In the genomic region with DNA sequence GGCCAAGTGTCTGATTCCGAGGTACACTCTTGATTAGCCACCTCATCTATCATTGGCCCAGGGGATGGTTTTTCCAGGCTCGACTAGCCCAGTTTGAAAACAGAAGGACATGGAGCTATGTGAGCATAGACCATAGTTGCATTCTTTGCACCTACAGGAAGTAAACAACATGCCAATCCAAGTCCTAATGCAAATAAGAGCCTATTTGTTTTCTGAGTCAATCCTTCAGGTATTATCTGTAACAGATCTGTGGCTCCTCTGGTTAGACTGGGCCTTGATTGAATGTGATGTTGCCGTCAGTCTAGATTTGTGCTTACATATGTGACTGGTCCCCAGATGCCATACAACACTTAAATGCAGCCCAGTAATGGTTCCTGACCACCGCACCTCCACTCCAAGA, we compare ENCODE assay signal across 1 cellular context.
TF ChIP-seq lines count a peak whose summit lies in the region.

No MANE protein-coding gene starts in this region.

TF ChIP-seq in HepG2, 621 proteins besides CTCF, POLR2A, EP300 and RAD21 (continued from another document and continues in another):
- TF ChIP-seq, protein P1, sequence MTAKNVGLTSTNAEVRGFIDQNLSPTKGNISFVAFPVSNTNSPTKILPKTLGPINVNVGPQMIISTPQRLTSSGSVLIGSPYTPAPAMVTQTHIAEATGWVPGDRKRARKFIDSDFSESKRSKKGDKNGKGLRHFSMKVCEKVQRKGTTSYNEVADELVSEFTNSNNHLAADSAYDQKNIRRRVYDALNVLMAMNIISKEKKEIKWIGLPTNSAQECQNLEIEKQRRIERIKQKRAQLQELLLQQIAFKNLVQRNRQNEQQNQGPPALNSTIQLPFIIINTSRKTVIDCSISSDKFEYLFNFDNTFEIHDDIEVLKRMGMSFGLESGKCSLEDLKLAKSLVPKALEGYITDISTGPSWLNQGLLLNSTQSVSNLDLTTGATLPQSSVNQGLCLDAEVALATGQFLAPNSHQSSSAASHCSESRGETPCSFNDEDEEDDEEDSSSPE (CRISPR knock-in tag; IDR thresholded peaks at IDR 0.05): no peak
- TF ChIP-seq FOXC1 (CRISPR knock-in tag; IDR thresholded peaks at IDR 0.05; ENCODE audit: borderline replicate concordance) (no peak), ZNF224 (CRISPR knock-in tag; IDR thresholded peaks at IDR 0.05) (no peak), CENPX (CRISPR knock-in tag; IDR thresholded peaks at IDR 0.05) (no peak), U2AF2 (IDR thresholded peaks at IDR 0.05; ENCODE audit: low read depth, low read length) (no peak), KLF15 (CRISPR knock-in tag; IDR thresholded peaks at IDR 0.05; ENCODE audit: borderline replicate concordance) (no peak), SYNCRIP (IDR thresholded peaks at IDR 0.05; ENCODE audit: insufficient read depth, low read depth, low read length) (no peak), ZBTB7B (CRISPR knock-in tag; IDR thresholded peaks at IDR 0.05) (no peak), GABPA (IDR thresholded peaks at IDR 0.05; ENCODE audit: low read depth, low read length) (no peak), GABPA (CRISPR knock-in tag; IDR thresholded peaks at IDR 0.05; ENCODE audit: low read depth) (peak; percentile 68; the same call in 1 of the 2 replicates), ZMYM4 (CRISPR knock-in tag; IDR thresholded peaks at IDR 0.05) (no peak), ARNTL (CRISPR knock-in tag; IDR thresholded peaks at IDR 0.05) (no peak), CREB1 (IDR thresholded peaks at IDR 0.05) (no peak), CREB1 (CRISPR knock-in tag; IDR thresholded peaks at IDR 0.05) (peak; percentile 20; the same call in 1 of the 2 replicates), ZNF709 (CRISPR knock-in tag; IDR thresholded peaks at IDR 0.05) (no peak), MED8 (CRISPR knock-in tag; IDR thresholded peaks at IDR 0.05; ENCODE audit: insufficient replicate concordance) (no peak), ZNF776 (CRISPR knock-in tag; IDR thresholded peaks at IDR 0.05) (no peak), AKAP8 (CRISPR knock-in tag; IDR thresholded peaks at IDR 0.05) (no peak), CENPT (CRISPR knock-in tag; IDR thresholded peaks at IDR 0.05; ENCODE audit: low read depth) (no peak), ZNF674 (CRISPR knock-in tag; IDR thresholded peaks at IDR 0.05; ENCODE audit: low read depth) (no peak), CC2D1A (CRISPR knock-in tag; IDR thresholded peaks at IDR 0.05) (no peak), RARG (CRISPR knock-in tag; IDR thresholded peaks at IDR 0.05; ENCODE audit: low read depth) (no peak), ZNF737 (CRISPR knock-in tag; IDR thresholded peaks at IDR 0.05; ENCODE audit: borderline replicate concordance) (no peak), ISL2 (CRISPR knock-in tag; IDR thresholded peaks at IDR 0.05) (peak; percentile 63; the same call in 1 of the 2 replicates), RFX3 (CRISPR knock-in tag; IDR thresholded peaks at IDR 0.05) (no peak), WIZ (CRISPR knock-in tag; IDR thresholded peaks at IDR 0.05) (no peak), IRF2 (CRISPR knock-in tag; IDR thresholded peaks at IDR 0.05) (peak; percentile 61), FIP1L1 (IDR thresholded peaks at IDR 0.05; ENCODE audit: borderline replicate concordance, insufficient read depth, low read depth, low read length) (no peak), ZNF703 (CRISPR knock-in tag; IDR thresholded peaks at IDR 0.05; ENCODE audit: borderline replicate concordance) (no peak), PITX1 (CRISPR knock-in tag; IDR thresholded peaks at IDR 0.05) (peak; percentile 42; the same call in 1 of the 2 replicates), ZNF138 (CRISPR knock-in tag; IDR thresholded peaks at IDR 0.05; ENCODE audit: low read depth) (no peak), THYN1 (CRISPR knock-in tag; IDR thresholded peaks at IDR 0.05; ENCODE audit: borderline replicate concordance, low read depth) (no peak), YEATS4 (CRISPR knock-in tag; IDR thresholded peaks at IDR 0.05; ENCODE audit: borderline replicate concordance) (no peak), DPF2 (CRISPR knock-in tag; IDR thresholded peaks at IDR 0.05; ENCODE audit: borderline replicate concordance, low read depth) (peak; percentile 90; the same call in 1 of the 2 replicates), LCORL (IDR thresholded peaks at IDR 0.05) (no peak), LCORL (CRISPR knock-in tag; IDR thresholded peaks at IDR 0.05) (0 out of 2 replicates have a peak, but pooled peaks have one; percentile 34), ZNF7 (CRISPR knock-in tag; IDR thresholded peaks at IDR 0.05) (no peak), HNRNPLL (IDR thresholded peaks at IDR 0.05; ENCODE audit: low read depth, low read length, poor library complexity, severe bottlenecking) (no peak), ZNF607 (CRISPR knock-in tag; IDR thresholded peaks at IDR 0.05; ENCODE audit: borderline replicate concordance) (no peak), BCL6 (CRISPR knock-in tag; IDR thresholded peaks at IDR 0.05) (peak; percentile 84)
- TF ChIP-seq, protein P2, sequence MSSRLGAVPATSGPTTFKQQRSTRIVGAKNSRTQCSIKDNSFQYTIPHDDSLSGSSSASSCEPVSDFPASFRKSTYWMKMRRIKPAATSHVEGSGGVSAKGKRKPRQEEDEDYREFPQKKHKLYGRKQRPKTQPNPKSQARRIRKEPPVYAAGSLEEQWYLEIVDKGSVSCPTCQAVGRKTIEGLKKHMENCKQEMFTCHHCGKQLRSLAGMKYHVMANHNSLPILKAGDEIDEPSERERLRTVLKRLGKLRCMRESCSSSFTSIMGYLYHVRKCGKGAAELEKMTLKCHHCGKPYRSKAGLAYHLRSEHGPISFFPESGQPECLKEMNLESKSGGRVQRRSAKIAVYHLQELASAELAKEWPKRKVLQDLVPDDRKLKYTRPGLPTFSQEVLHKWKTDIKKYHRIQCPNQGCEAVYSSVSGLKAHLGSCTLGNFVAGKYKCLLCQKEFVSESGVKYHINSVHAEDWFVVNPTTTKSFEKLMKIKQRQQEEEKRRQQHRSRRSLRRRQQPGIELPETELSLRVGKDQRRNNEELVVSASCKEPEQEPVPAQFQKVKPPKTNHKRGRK (CRISPR knock-in tag; IDR thresholded peaks at IDR 0.05): no peak
- TF ChIP-seq, protein P3, sequence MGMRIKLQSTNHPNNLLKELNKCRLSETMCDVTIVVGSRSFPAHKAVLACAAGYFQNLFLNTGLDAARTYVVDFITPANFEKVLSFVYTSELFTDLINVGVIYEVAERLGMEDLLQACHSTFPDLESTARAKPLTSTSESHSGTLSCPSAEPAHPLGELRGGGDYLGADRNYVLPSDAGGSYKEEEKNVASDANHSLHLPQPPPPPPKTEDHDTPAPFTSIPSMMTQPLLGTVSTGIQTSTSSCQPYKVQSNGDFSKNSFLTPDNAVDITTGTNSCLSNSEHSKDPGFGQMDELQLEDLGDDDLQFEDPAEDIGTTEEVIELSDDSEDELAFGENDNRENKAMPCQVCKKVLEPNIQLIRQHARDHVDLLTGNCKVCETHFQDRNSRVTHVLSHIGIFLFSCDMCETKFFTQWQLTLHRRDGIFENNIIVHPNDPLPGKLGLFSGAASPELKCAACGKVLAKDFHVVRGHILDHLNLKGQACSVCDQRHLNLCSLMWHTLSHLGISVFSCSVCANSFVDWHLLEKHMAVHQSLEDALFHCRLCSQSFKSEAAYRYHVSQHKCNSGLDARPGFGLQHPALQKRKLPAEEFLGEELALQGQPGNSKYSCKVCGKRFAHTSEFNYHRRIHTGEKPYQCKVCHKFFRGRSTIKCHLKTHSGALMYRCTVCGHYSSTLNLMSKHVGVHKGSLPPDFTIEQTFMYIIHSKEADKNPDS (CRISPR knock-in tag; IDR thresholded peaks at IDR 0.05): no peak
- TF ChIP-seq, protein P4, sequence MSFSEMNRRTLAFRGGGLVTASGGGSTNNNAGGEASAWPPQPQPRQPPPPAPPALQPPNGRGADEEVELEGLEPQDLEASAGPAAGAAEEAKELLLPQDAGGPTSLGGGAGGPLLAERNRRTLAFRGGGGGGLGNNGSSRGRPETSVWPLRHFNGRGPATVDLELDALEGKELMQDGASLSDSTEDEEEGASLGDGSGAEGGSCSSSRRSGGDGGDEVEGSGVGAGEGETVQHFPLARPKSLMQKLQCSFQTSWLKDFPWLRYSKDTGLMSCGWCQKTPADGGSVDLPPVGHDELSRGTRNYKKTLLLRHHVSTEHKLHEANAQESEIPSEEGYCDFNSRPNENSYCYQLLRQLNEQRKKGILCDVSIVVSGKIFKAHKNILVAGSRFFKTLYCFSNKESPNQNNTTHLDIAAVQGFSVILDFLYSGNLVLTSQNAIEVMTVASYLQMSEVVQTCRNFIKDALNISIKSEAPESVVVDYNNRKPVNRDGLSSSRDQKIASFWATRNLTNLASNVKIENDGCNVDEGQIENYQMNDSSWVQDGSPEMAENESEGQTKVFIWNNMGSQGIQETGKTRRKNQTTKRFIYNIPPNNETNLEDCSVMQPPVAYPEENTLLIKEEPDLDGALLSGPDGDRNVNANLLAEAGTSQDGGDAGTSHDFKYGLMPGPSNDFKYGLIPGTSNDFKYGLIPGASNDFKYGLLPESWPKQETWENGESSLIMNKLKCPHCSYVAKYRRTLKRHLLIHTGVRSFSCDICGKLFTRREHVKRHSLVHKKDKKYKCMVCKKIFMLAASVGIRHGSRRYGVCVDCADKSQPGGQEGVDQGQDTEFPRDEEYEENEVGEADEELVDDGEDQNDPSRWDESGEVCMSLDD (CRISPR knock-in tag; IDR thresholded peaks at IDR 0.05; ENCODE audit: borderline replicate concordance): no peak; the same call in 1 of the 2 replicates
- TF ChIP-seq, protein P5, sequence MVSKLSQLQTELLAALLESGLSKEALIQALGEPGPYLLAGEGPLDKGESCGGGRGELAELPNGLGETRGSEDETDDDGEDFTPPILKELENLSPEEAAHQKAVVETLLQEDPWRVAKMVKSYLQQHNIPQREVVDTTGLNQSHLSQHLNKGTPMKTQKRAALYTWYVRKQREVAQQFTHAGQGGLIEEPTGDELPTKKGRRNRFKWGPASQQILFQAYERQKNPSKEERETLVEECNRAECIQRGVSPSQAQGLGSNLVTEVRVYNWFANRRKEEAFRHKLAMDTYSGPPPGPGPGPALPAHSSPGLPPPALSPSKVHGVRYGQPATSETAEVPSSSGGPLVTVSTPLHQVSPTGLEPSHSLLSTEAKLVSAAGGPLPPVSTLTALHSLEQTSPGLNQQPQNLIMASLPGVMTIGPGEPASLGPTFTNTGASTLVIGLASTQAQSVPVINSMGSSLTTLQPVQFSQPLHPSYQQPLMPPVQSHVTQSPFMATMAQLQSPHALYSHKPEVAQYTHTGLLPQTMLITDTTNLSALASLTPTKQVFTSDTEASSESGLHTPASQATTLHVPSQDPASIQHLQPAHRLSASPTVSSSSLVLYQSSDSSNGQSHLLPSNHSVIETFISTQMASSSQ (IDR thresholded peaks at IDR 0.05; ENCODE audit: low read depth): no peak
- TF ChIP-seq, protein P5 (CRISPR knock-in tag; IDR thresholded peaks at IDR 0.05; ENCODE audit: borderline replicate concordance): no peak
- TF ChIP-seq, protein P6, sequence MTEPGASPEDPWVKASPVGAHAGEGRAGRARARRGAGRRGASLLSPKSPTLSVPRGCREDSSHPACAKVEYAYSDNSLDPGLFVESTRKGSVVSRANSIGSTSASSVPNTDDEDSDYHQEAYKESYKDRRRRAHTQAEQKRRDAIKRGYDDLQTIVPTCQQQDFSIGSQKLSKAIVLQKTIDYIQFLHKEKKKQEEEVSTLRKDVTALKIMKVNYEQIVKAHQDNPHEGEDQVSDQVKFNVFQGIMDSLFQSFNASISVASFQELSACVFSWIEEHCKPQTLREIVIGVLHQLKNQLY (CRISPR knock-in tag; IDR thresholded peaks at IDR 0.05): peak; percentile 44; the same call in 1 of the 2 replicates
- TF ChIP-seq, protein P7, sequence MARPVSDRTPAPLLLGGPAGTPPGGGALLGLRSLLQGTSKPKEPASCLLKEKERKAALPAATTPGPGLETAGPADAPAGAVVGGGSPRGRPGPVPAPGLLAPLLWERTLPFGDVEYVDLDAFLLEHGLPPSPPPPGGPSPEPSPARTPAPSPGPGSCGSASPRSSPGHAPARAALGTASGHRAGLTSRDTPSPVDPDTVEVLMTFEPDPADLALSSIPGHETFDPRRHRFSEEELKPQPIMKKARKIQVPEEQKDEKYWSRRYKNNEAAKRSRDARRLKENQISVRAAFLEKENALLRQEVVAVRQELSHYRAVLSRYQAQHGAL (CRISPR knock-in tag; IDR thresholded peaks at IDR 0.05; ENCODE audit: not compliant biosample characterization): no peak
- TF ChIP-seq, protein P8, sequence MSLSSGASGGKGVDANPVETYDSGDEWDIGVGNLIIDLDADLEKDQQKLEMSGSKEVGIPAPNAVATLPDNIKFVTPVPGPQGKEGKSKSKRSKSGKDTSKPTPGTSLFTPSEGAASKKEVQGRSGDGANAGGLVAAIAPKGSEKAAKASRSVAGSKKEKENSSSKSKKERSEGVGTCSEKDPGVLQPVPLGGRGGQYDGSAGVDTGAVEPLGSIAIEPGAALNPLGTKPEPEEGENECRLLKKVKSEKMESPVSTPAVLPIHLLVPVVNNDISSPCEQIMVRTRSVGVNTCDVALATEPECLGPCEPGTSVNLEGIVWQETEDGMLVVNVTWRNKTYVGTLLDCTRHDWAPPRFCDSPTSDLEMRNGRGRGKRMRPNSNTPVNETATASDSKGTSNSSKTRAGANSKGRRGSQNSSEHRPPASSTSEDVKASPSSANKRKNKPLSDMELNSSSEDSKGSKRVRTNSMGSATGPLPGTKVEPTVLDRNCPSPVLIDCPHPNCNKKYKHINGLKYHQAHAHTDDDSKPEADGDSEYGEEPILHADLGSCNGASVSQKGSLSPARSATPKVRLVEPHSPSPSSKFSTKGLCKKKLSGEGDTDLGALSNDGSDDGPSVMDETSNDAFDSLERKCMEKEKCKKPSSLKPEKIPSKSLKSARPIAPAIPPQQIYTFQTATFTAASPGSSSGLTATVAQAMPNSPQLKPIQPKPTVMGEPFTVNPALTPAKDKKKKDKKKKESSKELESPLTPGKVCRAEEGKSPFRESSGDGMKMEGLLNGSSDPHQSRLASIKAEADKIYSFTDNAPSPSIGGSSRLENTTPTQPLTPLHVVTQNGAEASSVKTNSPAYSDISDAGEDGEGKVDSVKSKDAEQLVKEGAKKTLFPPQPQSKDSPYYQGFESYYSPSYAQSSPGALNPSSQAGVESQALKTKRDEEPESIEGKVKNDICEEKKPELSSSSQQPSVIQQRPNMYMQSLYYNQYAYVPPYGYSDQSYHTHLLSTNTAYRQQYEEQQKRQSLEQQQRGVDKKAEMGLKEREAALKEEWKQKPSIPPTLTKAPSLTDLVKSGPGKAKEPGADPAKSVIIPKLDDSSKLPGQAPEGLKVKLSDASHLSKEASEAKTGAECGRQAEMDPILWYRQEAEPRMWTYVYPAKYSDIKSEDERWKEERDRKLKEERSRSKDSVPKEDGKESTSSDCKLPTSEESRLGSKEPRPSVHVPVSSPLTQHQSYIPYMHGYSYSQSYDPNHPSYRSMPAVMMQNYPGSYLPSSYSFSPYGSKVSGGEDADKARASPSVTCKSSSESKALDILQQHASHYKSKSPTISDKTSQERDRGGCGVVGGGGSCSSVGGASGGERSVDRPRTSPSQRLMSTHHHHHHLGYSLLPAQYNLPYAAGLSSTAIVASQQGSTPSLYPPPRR (CRISPR knock-in tag; IDR thresholded peaks at IDR 0.05; ENCODE audit: borderline replicate concordance): peak; percentile 94
